ENCODE assay signal across 38 cellular contexts in the genomic region with DNA sequence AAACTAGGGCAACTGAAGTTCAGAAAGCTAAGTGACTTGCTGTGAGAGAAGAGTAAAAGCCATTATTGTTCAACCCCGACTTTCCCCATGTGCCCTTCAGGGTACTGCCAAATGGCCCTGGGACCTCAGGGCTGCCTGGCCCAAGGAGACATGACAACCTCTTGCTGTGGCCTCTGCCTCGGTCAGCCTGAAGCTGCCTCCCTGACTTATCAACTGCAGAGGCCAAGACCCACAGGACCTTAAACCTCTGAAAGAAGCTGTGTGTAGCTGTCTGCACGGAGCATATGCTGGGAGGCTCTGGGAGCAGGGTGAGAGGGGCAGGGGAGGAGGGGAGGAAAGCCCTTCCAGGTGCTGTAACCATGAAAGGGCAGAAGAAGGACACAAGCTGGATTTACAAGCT. TPM values are rescaled to one million over a fixed set of nuclear protein-coding genes. Genes with fewer than 3 reads are reported as not detected.
"Had no signal": no experiment of that assay in that cellular context is flagged by ENCODE, and none has a peak within 500 bp of the region (broad histone marks: within the 10 kb centered on the region; RNA-seq: fewer than 3 reads in every experiment).

No MANE protein-coding gene starts in this region.

- H3K27ac Mint-ChIP-seq: activated CD4-positive, alpha-beta memory T cell treated with anti-CD3 and anti-CD28 coated beads for 36 hours; activated CD4-positive, alpha-beta T cell treated with anti-CD3 and anti-CD28 coated beads for 36 hours; activated CD4-positive, alpha-beta T cell treated with anti-CD3 and anti-CD28 coated beads, Interleukin-2, amount 10 ng/mL, durations not matched to agents 24 days and 14 days; activated CD8-positive, alpha-beta memory T cell treated with anti-CD3 and anti-CD28 coated beads, Interleukin-2, amount 10 ng/mL, durations not matched to agents 7 days and 5 days; activated CD8-positive, alpha-beta T cell treated with anti-CD3 and anti-CD28 coated beads, Interleukin-2, amount 10 ng/mL, durations not matched to agents 7 days and 5 days; activated naive CD4-positive, alpha-beta T cell treated with anti-CD3 and anti-CD28 coated beads for 36 hours; activated naive CD8-positive, alpha-beta T cell treated with anti-CD3 and anti-CD28 coated beads for 36 hours; activated naive CD8-positive, alpha-beta T cell treated with anti-CD3 and anti-CD28 coated beads, Interleukin-2, amount 50 U/mL, for 24 hours; activated T-helper 1 cell treated with anti-CD3 and anti-CD28 coated beads, Interleukin-12 subunit alpha, Interleukin-12 subunit beta, Interleukin-2, Interleukin-4 antibody, amounts not matched to agents 30 ng/mL and 10 ng/mL and 1 ng/mL, durations not matched to agents 14 hours and 24 hours and 36 hours; activated T-helper 2 cell treated with anti-CD3 and anti-CD28 coated beads, Interferon-gamma antibody, Interleukin-2, Interleukin-4, amounts not matched to agents 10 μg/mL and 5 μg/mL and 100 μg/mL, durations not matched to agents 14 hours and 24 hours and 36 hours; dendritic cell treated with granulocyte-macrophage colony-stimulating factor and Interleukin-4, amounts not matched to agents 40 ng/mL and 50 ng/mL, for 4 days; endodermal cell; T-helper 17 cell; T-helper 2 cell treated with Interferon-gamma antibody and Interleukin-4, amounts not matched to agents 5 μg/mL and 100 μg/mL, for 36 hours had no signal

- H3K36me3 Mint-ChIP-seq: activated CD4-positive, alpha-beta memory T cell treated with anti-CD3 and anti-CD28 coated beads for 36 hours; activated CD8-positive, alpha-beta memory T cell treated with anti-CD3 and anti-CD28 coated beads, Interleukin-2, amount 10 ng/mL, durations not matched to agents 7 days and 5 days; activated naive CD4-positive, alpha-beta T cell treated with anti-CD3 and anti-CD28 coated beads, Interleukin-2, amount 50 U/mL, for 24 hours; activated naive CD8-positive, alpha-beta T cell treated with anti-CD3 and anti-CD28 coated beads for 36 hours had no signal

- H3K9me3 Mint-ChIP-seq: activated CD4-positive, alpha-beta memory T cell treated with anti-CD3 and anti-CD28 coated beads for 36 hours; activated CD4-positive, alpha-beta T cell treated with anti-CD3 and anti-CD28 coated beads, Interleukin-2, amount 10 ng/mL, durations not matched to agents 24 days and 14 days; activated naive CD4-positive, alpha-beta T cell treated with anti-CD3 and anti-CD28 coated beads for 36 hours; activated naive CD4-positive, alpha-beta T cell treated with anti-CD3 and anti-CD28 coated beads, Interleukin-2, amount 50 U/mL, for 24 hours; activated naive CD8-positive, alpha-beta T cell treated with anti-CD3 and anti-CD28 coated beads for 36 hours; activated naive CD8-positive, alpha-beta T cell treated with anti-CD3 and anti-CD28 coated beads, Interleukin-2, amount 50 U/mL, for 24 hours; activated T-helper 1 cell treated with anti-CD3 and anti-CD28 coated beads, Interleukin-12 subunit alpha, Interleukin-12 subunit beta, Interleukin-2, Interleukin-4 antibody, amounts not matched to agents 30 ng/mL and 10 ng/mL and 1 ng/mL, durations not matched to agents 14 hours and 24 hours and 36 hours; activated T-helper 2 cell treated with anti-CD3 and anti-CD28 coated beads, Interferon-gamma antibody, Interleukin-2, Interleukin-4, amounts not matched to agents 10 μg/mL and 5 μg/mL and 100 μg/mL, durations not matched to agents 14 hours and 24 hours and 36 hours; dendritic cell treated with granulocyte-macrophage colony-stimulating factor and Interleukin-4, amounts not matched to agents 40 ng/mL and 50 ng/mL, for 4 days; endodermal cell; T-helper 2 cell treated with Interferon-gamma antibody and Interleukin-4, amounts not matched to agents 5 μg/mL and 100 μg/mL, for 36 hours had no signal

- DNase-seq: activated CD4-positive, alpha-beta memory T cell treated with anti-CD3 and anti-CD28 coated beads for 36 hours; activated CD4-positive, alpha-beta T cell treated with anti-CD3 and anti-CD28 coated beads for 36 hours; activated CD4-positive, alpha-beta T cell treated with anti-CD3 and anti-CD28 coated beads, Interleukin-2, amount 10 ng/mL, durations not matched to agents 24 days and 14 days; activated CD4-positive, CD25-positive, alpha-beta regulatory T cell; activated CD4-positive, CD25-positive, alpha-beta regulatory T cell treated with anti-CD3 and anti-CD28 coated beads, Interleukin-2, amount 50 U/mL, for 72 hours; activated CD8-positive, alpha-beta memory T cell treated with anti-CD3 and anti-CD28 coated beads, Interleukin-2, amount 10 ng/mL, durations not matched to agents 7 days and 5 days; activated CD8-positive, alpha-beta memory T cell treated with anti-CD3 and anti-CD28 coated beads, Interleukin-2, amount 50 U/mL, for 4 hours; activated CD8-positive, alpha-beta T cell treated with anti-CD3 and anti-CD28 coated beads, Interleukin-2, amount 10 ng/mL, durations not matched to agents 7 days and 5 days; activated effector memory CD4-positive, alpha-beta T cell treated with anti-CD3 and anti-CD28 coated beads, Interleukin-2, amount 50 U/mL, for 16 hours; activated naive CD4-positive, alpha-beta T cell treated with anti-CD3 and anti-CD28 coated beads for 36 hours; activated naive CD8-positive, alpha-beta T cell treated with anti-CD3 and anti-CD28 coated beads for 36 hours; activated naive CD8-positive, alpha-beta T cell treated with anti-CD3 and anti-CD28 coated beads, Interleukin-2, amount 50 U/mL, for 24 hours; activated T-cell treated with anti-CD3 and anti-CD28 coated beads, Interleukin-2, amount 50 U/mL, for 1 hour; activated T-cell treated with anti-CD3 and anti-CD28 coated beads, Interleukin-2, amount 50 U/mL, for 48 hours; adrenal gland; amygdala; aorta; body of pancreas; central memory CD4-positive, alpha-beta T cell; cerebellar nuclear complex; colonic mucosa; dorsolateral prefrontal cortex; effector memory CD4-positive, alpha-beta T cell; endodermal cell; erythroblast; foreskin keratinocyte; gastrocnemius medialis; T-helper 1 cell; T-helper 17 cell; T1000 had no signal

- ATAC-seq: activated CD4-positive, alpha-beta T cell treated with anti-CD3 and anti-CD28 coated beads for 36 hours; activated CD8-positive, alpha-beta memory T cell treated with anti-CD3 and anti-CD28 coated beads, Interleukin-2, amount 10 ng/mL, durations not matched to agents 7 days and 5 days; activated CD8-positive, alpha-beta T cell treated with anti-CD3 and anti-CD28 coated beads, Interleukin-2, amount 10 ng/mL, durations not matched to agents 7 days and 5 days; activated naive CD8-positive, alpha-beta T cell treated with anti-CD3 and anti-CD28 coated beads, Interleukin-2, amount 50 U/mL, for 24 hours; body of pancreas; foreskin keratinocyte; gastrocnemius medialis; T-helper 17 cell had no signal

- H3K4me1 Mint-ChIP-seq: activated CD4-positive, alpha-beta T cell treated with anti-CD3 and anti-CD28 coated beads for 36 hours; activated CD4-positive, alpha-beta T cell treated with anti-CD3 and anti-CD28 coated beads, Interleukin-2, amount 10 ng/mL, durations not matched to agents 24 days and 14 days; activated CD8-positive, alpha-beta memory T cell treated with anti-CD3 and anti-CD28 coated beads, Interleukin-2, amount 10 ng/mL, durations not matched to agents 7 days and 5 days; activated naive CD4-positive, alpha-beta T cell treated with anti-CD3 and anti-CD28 coated beads, Interleukin-2, amount 50 U/mL, for 24 hours; activated naive CD8-positive, alpha-beta T cell treated with anti-CD3 and anti-CD28 coated beads for 36 hours; activated naive CD8-positive, alpha-beta T cell treated with anti-CD3 and anti-CD28 coated beads, Interleukin-2, amount 50 U/mL, for 24 hours; T-helper 17 cell had no signal

- H3K4me3 Mint-ChIP-seq: activated CD4-positive, alpha-beta memory T cell treated with anti-CD3 and anti-CD28 coated beads for 36 hours; activated CD4-positive, alpha-beta T cell treated with anti-CD3 and anti-CD28 coated beads for 36 hours; activated CD4-positive, alpha-beta T cell treated with anti-CD3 and anti-CD28 coated beads, Interleukin-2, amount 10 ng/mL, durations not matched to agents 24 days and 14 days; activated CD8-positive, alpha-beta memory T cell treated with anti-CD3 and anti-CD28 coated beads, Interleukin-2, amount 10 ng/mL, durations not matched to agents 7 days and 5 days; activated CD8-positive, alpha-beta T cell treated with anti-CD3 and anti-CD28 coated beads, Interleukin-2, amount 10 ng/mL, durations not matched to agents 7 days and 5 days; activated naive CD4-positive, alpha-beta T cell treated with anti-CD3 and anti-CD28 coated beads for 36 hours; activated naive CD4-positive, alpha-beta T cell treated with anti-CD3 and anti-CD28 coated beads, Interleukin-2, amount 50 U/mL, for 24 hours; activated naive CD8-positive, alpha-beta T cell treated with anti-CD3 and anti-CD28 coated beads for 36 hours; activated naive CD8-positive, alpha-beta T cell treated with anti-CD3 and anti-CD28 coated beads, Interleukin-2, amount 50 U/mL, for 24 hours; activated T-helper 1 cell treated with anti-CD3 and anti-CD28 coated beads, Interleukin-12 subunit alpha, Interleukin-12 subunit beta, Interleukin-2, Interleukin-4 antibody, amounts not matched to agents 30 ng/mL and 10 ng/mL and 1 ng/mL, durations not matched to agents 14 hours and 24 hours and 36 hours; dendritic cell treated with granulocyte-macrophage colony-stimulating factor and Interleukin-4, amounts not matched to agents 40 ng/mL and 50 ng/mL, for 4 days; endodermal cell; T-helper 17 cell; T-helper 2 cell treated with Interferon-gamma antibody and Interleukin-4, amounts not matched to agents 5 μg/mL and 100 μg/mL, for 36 hours had no signal

RNA-seq across cellular contexts. Expression of gene HMGB4, which starts 35.9 kb away (rescaled TPM):
- total RNA-seq: activated CD4-positive, alpha-beta memory T cell treated with anti-CD3 and anti-CD28 coated beads for 36 hours; activated CD4-positive, alpha-beta T cell treated with anti-CD3 and anti-CD28 coated beads for 36 hours; activated CD4-positive, alpha-beta T cell treated with anti-CD3 and anti-CD28 coated beads, Interleukin-2, amount 10 ng/mL, durations not matched to agents 24 days and 14 days; activated CD8-positive, alpha-beta memory T cell treated with anti-CD3 and anti-CD28 coated beads for 36 hours; activated CD8-positive, alpha-beta memory T cell treated with anti-CD3 and anti-CD28 coated beads, Interleukin-2, amount 10 ng/mL, durations not matched to agents 7 days and 5 days; activated CD8-positive, alpha-beta T cell treated with anti-CD3 and anti-CD28 coated beads, Interleukin-2, amount 10 ng/mL, durations not matched to agents 7 days and 5 days; activated naive CD4-positive, alpha-beta T cell treated with anti-CD3 and anti-CD28 coated beads for 36 hours; activated naive CD8-positive, alpha-beta T cell treated with anti-CD3 and anti-CD28 coated beads for 36 hours; activated T-helper 1 cell treated with anti-CD3 and anti-CD28 coated beads, Interleukin-12 subunit alpha, Interleukin-12 subunit beta, Interleukin-2, Interleukin-4 antibody, amounts not matched to agents 30 ng/mL and 10 ng/mL and 1 ng/mL, durations not matched to agents 14 hours and 24 hours and 36 hours; activated T-helper 2 cell treated with anti-CD3 and anti-CD28 coated beads, Interferon-gamma antibody, Interleukin-2, Interleukin-4, amounts not matched to agents 10 μg/mL and 5 μg/mL and 100 μg/mL, durations not matched to agents 14 hours and 24 hours and 36 hours; adrenal gland; aorta; body of pancreas; colonic mucosa; dorsolateral prefrontal cortex; endodermal cell; esophagus muscularis mucosa; foreskin keratinocyte; gastrocnemius medialis; glomerular endothelial cell; T-helper 17 cell had no signal
